ENCODE assay signal across 16 cellular contexts in genomic region chr3:139586420-139587017, GRCh38. TPM values are rescaled to one million over a fixed set of nuclear protein-coding genes. Genes with fewer than 3 reads are reported as not detected.
DNase-seq lines count a peak whose midpoint lies in the region; ATAC-seq and TF ChIP-seq lines count a peak whose summit lies in the region.
"Had no signal": no experiment of that assay in that cellular context is flagged by ENCODE, and none has a peak within 500 bp of the region (broad histone marks: within the 10 kb centered on the region; RNA-seq: fewer than 3 reads in every experiment).

No MANE protein-coding gene starts in this region.

- TF ChIP-seq CTCF in GM10266 (IDR thresholded peaks at IDR 0.05; ENCODE audit: control insufficient read depth, insufficient read depth, low read depth, missing control alignments) (no peak), MCF 10A (IDR thresholded peaks at IDR 0.05; ENCODE audit: unreplicated experiment) (no peak)

- no TSS peak for BruUV-seq in MCF 10A (replicated peaks; lab: Mats Ljungman, UMichigan)

- DNase-seq in GM10266 (ENCODE audit: extremely low spot score) (peak; percentile 44), GM19238 (ENCODE audit: insufficient read length, low spot score) (peak; percentile 35), GM03348 (ENCODE audit: low spot score) (no peak), midbrain (lab: John Stamatoyannopoulos, UW) (no peak), MCF 10A (ENCODE audit: unreplicated experiment) (no peak), NCI-H1436 treated with DMSO at 0.1 percent for 48 hours (lab: John Stamatoyannopoulos, UW) (no peak)
- DNase-seq: effector memory CD4-positive, alpha-beta T cell; naive B cell; NCI-H1105 treated with DMSO at 0.1 percent for 48 hours; NCI-H69; SIG-M5 had no signal

- no peak overlapping the region for H3K4me3 Mint-ChIP-seq in MCF 10A (ENCODE audit: unreplicated experiment)
- H3K4me3 Mint-ChIP-seq: naive B cell, WTC11 had no signal

- ATAC-seq in GM21737 (IDR thresholded peaks at IDR 0.05; ENCODE audit: unreplicated experiment), result peak; percentile 81
- ATAC-seq in HG03159 (IDR thresholded peaks at IDR 0.05; ENCODE audit: unreplicated experiment), result peak; percentile 92
- ATAC-seq: sciatic nerve, WTC11 had no signal

- no peak overlapping the region for H3K27ac Mint-ChIP-seq in MCF 10A (ENCODE audit: low read depth, unreplicated experiment)
- H3K27ac Mint-ChIP-seq: WTC11 had no signal

- H3K36me3 Mint-ChIP-seq in MCF 10A (ENCODE audit: insufficient read depth, unreplicated experiment), result no peaks in the 10 kb centered on the region
- H3K36me3 Mint-ChIP-seq: naive B cell, WTC11 had no signal

- no peaks in the 10 kb centered on the region for H3K4me1 Mint-ChIP-seq in MCF 10A (ENCODE audit: insufficient read depth, unreplicated experiment)
- H3K4me1 Mint-ChIP-seq: naive B cell had no signal

- no peaks in the 10 kb centered on the region for H3K9me3 Mint-ChIP-seq in MCF 10A (ENCODE audit: unreplicated experiment)

- CTCF ChIA-PET in MCF 10A (lab: Yijun Ruan, JAX), result interaction anchor here (0.5 to 2.2 kb wide), 4 partner anchors 25 to 329 kb away, joined by 3 to 5 read pairs (median 4); no protein-coding TSS in a partner anchor

- POLR2A ChIA-PET in MCF 10A (lab: Yijun Ruan, JAX), result interaction anchor here (0.6 to 1.4 kb wide), 3 partner anchors 15 to 1084 kb away, joined by 3 to 9 read pairs (median 3); no protein-coding TSS in a partner anchor

- no peaks in the 10 kb centered on the region for H3K27me3 Mint-ChIP-seq in MCF 10A (ENCODE audit: insufficient read depth, unreplicated experiment)
- H3K27me3 Mint-ChIP-seq: naive B cell had no signal

- intact Hi-C loops in MCF 10A (cut with micrococcal nuclease), result loop anchor here (10.0 kb wide), 1 partner anchor 348 kb away; the partner anchor contains the start of gene CLSTN2

RNA-seq across cellular contexts. Expression of gene RBP1, which starts 47.0 kb away (rescaled TPM):
- not detected in 2 replicates for total RNA-seq in MCF 10A (2022)
- total RNA-seq: HT1080 had no signal

Comparison
In these comparisons a context has a peak if more than half of its experiments do, and no peak if none do; other contexts are left out.
1. DNase-seq: peak in GM10266 (single experiment) and GM19238 (single experiment); none in GM03348 (single experiment), midbrain (single experiment), MCF 10A (single experiment) and NCI-H1436 treated with DMSO at 0.1 percent for 48 hours (single experiment).